ENCODE assay signal across 23 cellular contexts in genomic region chr2:18722101-18722500, GRCh38.
"Had no signal": no experiment of that assay in that cellular context is flagged by ENCODE, and none has a peak within 500 bp of the region (broad histone marks: within the 10 kb centered on the region; RNA-seq: fewer than 3 reads in every experiment).

No MANE protein-coding gene starts in this region.

- H3K4me3 Mint-ChIP-seq: activated B cell treated with CpG ODN at 0.5 μM for 24 hours; activated CD4-positive, alpha-beta memory T cell treated with anti-CD3 and anti-CD28 coated beads for 36 hours; activated naive CD8-positive, alpha-beta T cell treated with anti-CD3 and anti-CD28 coated beads for 36 hours; memory B cell; naive B cell; neural progenitor cell had no signal

- H3K9me3 Mint-ChIP-seq: activated B cell treated with CpG ODN at 0.5 μM for 24 hours; activated CD4-positive, alpha-beta memory T cell treated with anti-CD3 and anti-CD28 coated beads for 36 hours; activated naive CD8-positive, alpha-beta T cell treated with anti-CD3 and anti-CD28 coated beads for 36 hours; memory B cell; neural progenitor cell had no signal

- DNase-seq: activated B cell treated with CpG ODN at 0.5 μM for 24 hours; activated CD4-positive, alpha-beta memory T cell treated with anti-CD3 and anti-CD28 coated beads for 36 hours; activated CD4-positive, alpha-beta T cell treated with anti-CD3 and anti-CD28 coated beads for 4 hours; activated naive CD4-positive, alpha-beta T cell; activated naive CD8-positive, alpha-beta T cell treated with anti-CD3 and anti-CD28 coated beads for 36 hours; activated T-cell treated with anti-CD3 and anti-CD28 coated beads for 4 hours; amygdala; body of pancreas; caudate nucleus; erythroblast; heart left ventricle; left lung; mucosa of descending colon; naive B cell; ovary; right lobe of liver; stimulated activated CD4-positive, alpha-beta T cell treated with anti-CD3 and anti-CD28 coated beads, Interleukin-4, amount 100 ng/mL, for 1 hour; upper lobe of left lung had no signal

- H3K27me3 Mint-ChIP-seq: activated B cell treated with CpG ODN at 0.5 μM for 24 hours; activated CD4-positive, alpha-beta memory T cell treated with anti-CD3 and anti-CD28 coated beads for 36 hours; activated naive CD8-positive, alpha-beta T cell treated with anti-CD3 and anti-CD28 coated beads for 36 hours; memory B cell had no signal

- H3K27ac Mint-ChIP-seq: activated B cell treated with CpG ODN at 0.5 μM for 24 hours; activated CD4-positive, alpha-beta memory T cell treated with anti-CD3 and anti-CD28 coated beads for 36 hours; activated naive CD8-positive, alpha-beta T cell treated with anti-CD3 and anti-CD28 coated beads for 36 hours; memory B cell; naive B cell had no signal

- H3K4me1 Mint-ChIP-seq: activated B cell treated with CpG ODN at 0.5 μM for 24 hours; activated naive CD8-positive, alpha-beta T cell treated with anti-CD3 and anti-CD28 coated beads for 36 hours; memory B cell; naive B cell had no signal

- H3K4me3 ChIP-seq: body of pancreas, gastroesophageal sphincter, heart left ventricle, left lung, mucosa of descending colon, neural progenitor cell, ovary, right lobe of liver, smooth muscle cell, testis, upper lobe of left lung had no signal

- ATAC-seq: body of pancreas, gastroesophageal sphincter, left lung, mucosa of descending colon, right lobe of liver had no signal

- H3K36me3 Mint-ChIP-seq: activated CD4-positive, alpha-beta memory T cell treated with anti-CD3 and anti-CD28 coated beads for 36 hours; naive B cell; neural progenitor cell had no signal
